21 cellular contexts compared by ENCODE assay signal in genomic region chr10:43862756-43863155, GRCh38.
DNase-seq lines count a peak whose midpoint lies in the region; ATAC-seq and TF ChIP-seq lines count a peak whose summit lies in the region.
"Had no signal": no experiment of that assay in that cellular context is flagged by ENCODE, and none has a peak within 500 bp of the region (broad histone marks: within the 10 kb centered on the region; RNA-seq: fewer than 3 reads in every experiment).

No MANE protein-coding gene starts in this region.

- in situ Hi-C loops in gastrocnemius medialis (cut with MboI; ENCODE audit: low sequenced_read_pairs in 4 of 4): no loop called here

- H3K27ac Mint-ChIP-seq in glutamatergic neuron (ENCODE audit: unreplicated experiment): no peak overlapping the region
- H3K27ac Mint-ChIP-seq: activated CD8-positive, alpha-beta T cell treated with anti-CD3 and anti-CD28 coated beads, Interleukin-2, amount 10 ng/mL, durations not matched to agents 7 days and 5 days; activated naive CD4-positive, alpha-beta T cell treated with anti-CD3 and anti-CD28 coated beads, Interleukin-2, amount 50 U/mL, for 24 hours; CD8-positive, alpha-beta memory T cell had no signal

- no peak for ATAC-seq in gastrocnemius medialis
- ATAC-seq: activated CD8-positive, alpha-beta T cell treated with anti-CD3 and anti-CD28 coated beads, Interleukin-2, amount 10 ng/mL, durations not matched to agents 7 days and 5 days had no signal

- H3K9me3 Mint-ChIP-seq in glutamatergic neuron (ENCODE audit: unreplicated experiment): no peaks in the 10 kb centered on the region
- H3K9me3 Mint-ChIP-seq: activated naive CD4-positive, alpha-beta T cell treated with anti-CD3 and anti-CD28 coated beads, Interleukin-2, amount 50 U/mL, for 24 hours; CD8-positive, alpha-beta memory T cell had no signal

- intact Hi-C loops in gastrocnemius medialis (cut with DNase I; ENCODE audit: low total_unique reads): no loop called here

- H3K4me3 ChIP-seq in MG63: no peak overlapping the region
- H3K4me3 ChIP-seq in right atrium auricular region: no peak overlapping the region
- H3K4me3 ChIP-seq in gastrocnemius medialis: no peak overlapping the region

- H3K27me3 Mint-ChIP-seq in glutamatergic neuron (ENCODE audit: unreplicated experiment): peaks cover 5% of the 10 kb centered on the region
- H3K27me3 Mint-ChIP-seq: activated naive CD4-positive, alpha-beta T cell treated with anti-CD3 and anti-CD28 coated beads, Interleukin-2, amount 50 U/mL, for 24 hours had no signal

- H3K4me1 ChIP-seq in right atrium auricular region (peaks cover 0 to 33% of the 10 kb centered on the region in 2 donors), gastrocnemius medialis (peaks cover 7 to 9% of the 10 kb centered on the region in 2 donors)

- H3K9me3 ChIP-seq in MG63: no peaks in the 10 kb centered on the region
- H3K9me3 ChIP-seq in right atrium auricular region: no peaks in the 10 kb centered on the region
- H3K9me3 ChIP-seq in gastrocnemius medialis: no peaks in the 10 kb centered on the region

- H3K36me3 Mint-ChIP-seq in glutamatergic neuron (ENCODE audit: unreplicated experiment): peaks cover 4% of the 10 kb centered on the region
- H3K36me3 Mint-ChIP-seq: activated naive CD4-positive, alpha-beta T cell treated with anti-CD3 and anti-CD28 coated beads, Interleukin-2, amount 50 U/mL, for 24 hours had no signal

- H3K27ac ChIP-seq in right atrium auricular region (peak overlapping the region; percentile 72 to 80), gastrocnemius medialis (peak overlapping the region; percentile 54 to 79 (median 77))
- H3K27ac ChIP-seq: RWPE1 had no signal

- DNase-seq in AG20443 (ENCODE audit: low spot score): peak; percentile 25
- peak; percentile 20 for DNase-seq in MG63
- peak; percentile 52 for DNase-seq in right atrium auricular region (ENCODE audit: low spot score)
- no peak for DNase-seq in gastrocnemius medialis
- DNase-seq in DMS79 treated with DMSO at 0.1 percent for 48 hours (lab: John Stamatoyannopoulos, UW): no peak
- no peak for DNase-seq in stimulated activated CD4-positive, alpha-beta T cell treated with anti-CD3 and anti-CD28 coated beads, Interleukin-4, amount 100 ng/mL, for 24 hours
- DNase-seq in DMS 273 (lab: John Stamatoyannopoulos, UW; ENCODE audit: unreplicated experiment): no peak
- no peak for DNase-seq in glutamatergic neuron
- DNase-seq: activated CD8-positive, alpha-beta T cell treated with anti-CD3 and anti-CD28 coated beads, Interleukin-2, amount 10 ng/mL, durations not matched to agents 7 days and 5 days; CD8-positive, alpha-beta memory T cell; cerebellar nuclear complex; DMS53; foreskin melanocyte; GF-D8; KG1; kidney; NCI-H1694; NCI-H69; nucleus accumbens had no signal

- H3K4me3 Mint-ChIP-seq in glutamatergic neuron (ENCODE audit: unreplicated experiment): no peak overlapping the region
- H3K4me3 Mint-ChIP-seq: activated CD8-positive, alpha-beta T cell treated with anti-CD3 and anti-CD28 coated beads, Interleukin-2, amount 10 ng/mL, durations not matched to agents 7 days and 5 days; activated naive CD4-positive, alpha-beta T cell treated with anti-CD3 and anti-CD28 coated beads, Interleukin-2, amount 50 U/mL, for 24 hours; CD8-positive, alpha-beta memory T cell had no signal

- peaks cover 4% of the 10 kb centered on the region for H3K4me1 Mint-ChIP-seq in glutamatergic neuron (ENCODE audit: low read depth, unreplicated experiment)
- H3K4me1 Mint-ChIP-seq: CD8-positive, alpha-beta memory T cell had no signal

- no peak for TF ChIP-seq POLR2A in gastrocnemius medialis (IDR thresholded peaks at IDR 0.05)

- TF ChIP-seq CTCF in right atrium auricular region (IDR thresholded peaks at IDR 0.05) (no peak), gastrocnemius medialis (IDR thresholded peaks at IDR 0.05 in 4 of 5, conservative IDR thresholded peaks at IDR 0.05 in 1 of 5) (no peak), glutamatergic neuron (IDR thresholded peaks at IDR 0.05; ENCODE audit: partially characterized antibody, unreplicated experiment) (no peak)

- H3K36me3 ChIP-seq in MG63: no peaks in the 10 kb centered on the region
- H3K36me3 ChIP-seq in right atrium auricular region: no peaks in the 10 kb centered on the region
- H3K36me3 ChIP-seq in gastrocnemius medialis: no peaks in the 10 kb centered on the region

- no peaks in the 10 kb centered on the region for H3K27me3 ChIP-seq in MG63
- no peaks in the 10 kb centered on the region for H3K27me3 ChIP-seq in right atrium auricular region
- no peaks in the 10 kb centered on the region for H3K27me3 ChIP-seq in gastrocnemius medialis

Comparison
In these comparisons a context has a peak if more than half of its experiments do, and no peak if none do; other contexts are left out.
1. DNase-seq: peak in AG20443 (single experiment), MG63 (single experiment) and right atrium auricular region (single experiment); none in gastrocnemius medialis (0 of 2), DMS79 treated with DMSO at 0.1 percent for 48 hours (single experiment), stimulated activated CD4-positive, alpha-beta T cell treated with anti-CD3 and anti-CD28 coated beads, Interleukin-4, amount 100 ng/mL, for 24 hours (single experiment), DMS 273 (single experiment) and glutamatergic neuron (single experiment).